Comparison of ENCODE assay signal across 9 cellular contexts in genomic region chr6:157460182-157460999, GRCh38.
DNase-seq lines count a peak whose midpoint lies in the region; ATAC-seq and TF ChIP-seq lines count a peak whose summit lies in the region.
"Had no signal": no experiment of that assay in that cellular context is flagged by ENCODE, and none has a peak within 500 bp of the region (broad histone marks: within the 10 kb centered on the region; RNA-seq: fewer than 3 reads in every experiment).

No MANE protein-coding gene starts in this region.

- H3K4me3 ChIP-seq in AG04450 (ENCODE audit: low read depth, low read length) (no peak overlapping the region), A673 (ENCODE audit: low read depth, low read length, poor library complexity, severe bottlenecking) (no peak overlapping the region)

- POLR2A ChIA-PET in AG04450 (lab: Yijun Ruan, JAX) (no interaction called here), A673 (lab: Charles Lee; ENCODE audit: low non-redundant PET) (interaction anchor here (0.7 kb wide), 1 partner anchor 27 kb away, joined by 11 read pairs; no protein-coding TSS in a partner anchor)

- DNase-seq in AG04450 (ENCODE audit: low read depth, low spot score) (no peak), dermis blood vessel endothelial cell (peak; percentile 88), A673 (ENCODE audit: low spot score) (no peak), NCI-H187 (lab: John Stamatoyannopoulos, UW) (no peak), GDM1 (lab: John Stamatoyannopoulos, UW) (no peak)
- DNase-seq in effector CD8-positive, alpha-beta T cell (lab: John Stamatoyannopoulos, UW) = no peak
- DNase-seq: COR-L47 had no signal

- BruUV-seq in A673 (replicated peaks; lab: Mats Ljungman, UMichigan) = no TSS peak

- ATAC-seq in GM18502 (IDR thresholded peaks at IDR 0.05; ENCODE audit: poor library complexity, unreplicated experiment) (peak; percentile 8), HG02973 (IDR thresholded peaks at IDR 0.05; ENCODE audit: unreplicated experiment) (peak; percentile 7)

- H3K9me3 ChIP-seq in AG04450 (ENCODE audit: control insufficient read depth, insufficient read depth, low read length) (no peaks in the 10 kb centered on the region), A673 (ENCODE audit: low read depth, low read length, poor library complexity, severe bottlenecking) (no peaks in the 10 kb centered on the region)

- H3K4me1 ChIP-seq in A673 (ENCODE audit: insufficient read depth, low read length, poor library complexity, severe bottlenecking) = peaks cover 5% of the 10 kb centered on the region

- CTCF ChIA-PET in AG04450 (lab: Charles Lee) (interaction anchor here (1.3 kb wide), 1 partner anchor 208 kb away, joined by 4 read pairs; no protein-coding TSS in a partner anchor), A673 (lab: Charles Lee) (no interaction called here)

- no peak for TF ChIP-seq CTCF in AG04450 (IDR thresholded peaks at IDR 0.05; ENCODE audit: low read depth, low read length)
- TF ChIP-seq CTCF in A673 (conservative IDR thresholded peaks at IDR 0.05; ENCODE audit: low read depth, low read length) = no peak

- H3K36me3 ChIP-seq in A673 (ENCODE audit: insufficient read depth, low read length, poor library complexity, severe bottlenecking) = no peaks in the 10 kb centered on the region

- H3K27me3 ChIP-seq in AG04450 (ENCODE audit: control insufficient read depth, insufficient read depth, low read length) = no peaks in the 10 kb centered on the region
- H3K27me3 ChIP-seq in A673 (replicated peaks; ENCODE audit: insufficient read depth, low read depth, low read length, poor library complexity) = no peaks in the 10 kb centered on the region

- intact Hi-C loops in A673 (cut with micrococcal nuclease; ENCODE audit: unreplicated experiment) = no loop called here

- H3K27ac ChIP-seq in AG04450 (ENCODE audit: low read depth, low read length) (peak overlapping the region; percentile 35), A673 (ENCODE audit: low read depth, low read length, poor library complexity, severe bottlenecking) (no peak overlapping the region)
